ENCODE assay signal across 1 cellular context in genomic region chr9:131502781-131503625, GRCh38.
TF ChIP-seq lines count a peak whose summit lies in the region.

Gene POMT1 (plus strand): TSS chr9:131502918. CDS start chr9:131504219, 1,301 bp downstream.

TF ChIP-seq in HepG2, 621 proteins besides CTCF, POLR2A, EP300 and RAD21 (continued from another document and continues in another):
- TF ChIP-seq, protein P1, sequence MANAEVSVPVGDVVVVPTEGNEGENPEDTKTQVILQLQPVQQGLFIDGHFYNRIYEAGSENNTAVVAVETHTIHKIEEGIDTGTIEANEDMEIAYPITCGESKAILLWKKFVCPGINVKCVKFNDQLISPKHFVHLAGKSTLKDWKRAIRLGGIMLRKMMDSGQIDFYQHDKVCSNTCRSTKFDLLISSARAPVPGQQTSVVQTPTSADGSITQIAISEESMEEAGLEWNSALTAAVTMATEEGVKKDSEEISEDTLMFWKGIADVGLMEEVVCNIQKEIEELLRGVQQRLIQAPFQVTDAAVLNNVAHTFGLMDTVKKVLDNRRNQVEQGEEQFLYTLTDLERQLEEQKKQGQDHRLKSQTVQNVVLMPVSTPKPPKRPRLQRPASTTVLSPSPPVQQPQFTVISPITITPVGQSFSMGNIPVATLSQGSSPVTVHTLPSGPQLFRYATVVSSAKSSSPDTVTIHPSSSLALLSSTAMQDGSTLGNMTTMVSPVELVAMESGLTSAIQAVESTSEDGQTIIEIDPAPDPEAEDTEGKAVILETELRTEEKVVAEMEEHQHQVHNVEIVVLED (CRISPR knock-in tag; IDR thresholded peaks at IDR 0.05; ENCODE audit: borderline replicate concordance), result peak; percentile 63
- TF ChIP-seq ZNF232 (CRISPR knock-in tag; IDR thresholded peaks at IDR 0.05; ENCODE audit: borderline replicate concordance) (peak; percentile 76; the same call in 1 of the 2 replicates), HHEX (CRISPR knock-in tag; IDR thresholded peaks at IDR 0.05) (no peak), HINFP (CRISPR knock-in tag; IDR thresholded peaks at IDR 0.05; ENCODE audit: low read depth) (0 out of 2 replicates have a peak, but pooled peaks have one; percentile 33), ZNF749 (CRISPR knock-in tag; IDR thresholded peaks at IDR 0.05; ENCODE audit: borderline replicate concordance) (peak; percentile 91), IRF2 (CRISPR knock-in tag; IDR thresholded peaks at IDR 0.05) (peak; percentile 74; the same call in 1 of the 2 replicates), ZNF121 (CRISPR knock-in tag; IDR thresholded peaks at IDR 0.05) (0 out of 2 replicates have a peak, but pooled peaks have one; percentile 19), MEIS1 (CRISPR knock-in tag; IDR thresholded peaks at IDR 0.05; ENCODE audit: borderline replicate concordance) (0 out of 2 replicates have a peak, but pooled peaks have one; percentile 22), FOXK1 (CRISPR knock-in tag; IDR thresholded peaks at IDR 0.05; ENCODE audit: borderline replicate concordance, low read depth) (peak; percentile 65; the same call in 1 of the 2 replicates), PCBP2 (optimal IDR thresholded peaks at IDR 0.05; ENCODE audit: low read depth, low read length, poor library complexity, severe bottlenecking) (no peak), RBM22 (optimal IDR thresholded peaks at IDR 0.05; ENCODE audit: low read length) (peak; percentile 22), HOXA7 (CRISPR knock-in tag; IDR thresholded peaks at IDR 0.05) (no peak), NFKBIZ (CRISPR knock-in tag; IDR thresholded peaks at IDR 0.05) (peak; percentile 70), IKZF4 (CRISPR knock-in tag; IDR thresholded peaks at IDR 0.05; ENCODE audit: borderline replicate concordance, low read depth, not compliant biosample characterization) (peak; percentile 30), HIVEP1 (CRISPR knock-in tag; IDR thresholded peaks at IDR 0.05) (peak; percentile 68), ZNF768 (CRISPR knock-in tag; IDR thresholded peaks at IDR 0.05) (peak; percentile 58; the same call in 1 of the 2 replicates), ZBTB1 (CRISPR knock-in tag; IDR thresholded peaks at IDR 0.05; ENCODE audit: borderline replicate concordance) (no peak), ZMYM2 (CRISPR knock-in tag; IDR thresholded peaks at IDR 0.05) (0 out of 2 replicates have a peak, but pooled peaks have one; percentile 56), ZNF276 (CRISPR knock-in tag; IDR thresholded peaks at IDR 0.05; ENCODE audit: low read depth) (no peak), ZFAT (CRISPR knock-in tag; conservative IDR thresholded peaks at IDR 0.05) (no peak), ZFP37 (CRISPR knock-in tag; IDR thresholded peaks at IDR 0.05; ENCODE audit: borderline replicate concordance) (0 out of 2 replicates have a peak, but pooled peaks have one; percentile 37), CBX5 (CRISPR knock-in tag; IDR thresholded peaks at IDR 0.05; ENCODE audit: borderline replicate concordance) (no peak), GABPA (IDR thresholded peaks at IDR 0.05; ENCODE audit: low read depth, low read length) (no peak), GABPA (CRISPR knock-in tag; IDR thresholded peaks at IDR 0.05; ENCODE audit: low read depth) (no peak), HDAC2 (CRISPR knock-in tag; IDR thresholded peaks at IDR 0.05) (peak; percentile 54; the same call in 1 of the 2 replicates), JUNB (CRISPR knock-in tag; IDR thresholded peaks at IDR 0.05; ENCODE audit: borderline replicate concordance) (no peak), AKAP8 (CRISPR knock-in tag; IDR thresholded peaks at IDR 0.05) (peak; percentile 36; the same call in 1 of the 2 replicates), ELK4 (CRISPR knock-in tag; IDR thresholded peaks at IDR 0.05; ENCODE audit: borderline replicate concordance) (no peak), ZNF678 (CRISPR knock-in tag; IDR thresholded peaks at IDR 0.05) (peak; percentile 86; the same call in 1 of the 2 replicates), FOSL1 (CRISPR knock-in tag; IDR thresholded peaks at IDR 0.05; ENCODE audit: borderline replicate concordance) (no peak), HNF4G (IDR thresholded peaks at IDR 0.05; ENCODE audit: borderline replicate concordance, low read depth, low read length) (no peak), HNF4G (CRISPR knock-in tag; IDR thresholded peaks at IDR 0.05; ENCODE audit: borderline replicate concordance, low read depth) (peak; percentile 71; the same call in 1 of the 2 replicates), SNAPC2 (CRISPR knock-in tag; IDR thresholded peaks at IDR 0.05) (no peak; the same call in 1 of the 2 replicates), ZNF546 (CRISPR knock-in tag; conservative IDR thresholded peaks at IDR 0.05) (peak; percentile 92), SP140L (CRISPR knock-in tag; IDR thresholded peaks at IDR 0.05; ENCODE audit: borderline replicate concordance) (no peak), CHCHD3 (CRISPR knock-in tag; IDR thresholded peaks at IDR 0.05) (peak; percentile 93), CCAR2 (optimal IDR thresholded peaks at IDR 0.05; ENCODE audit: low read depth, low read length) (no peak), ASH2L (IDR thresholded peaks at IDR 0.05; ENCODE audit: insufficient read length, low read depth, low read length) (peak; percentile 72)
- TF ChIP-seq, protein P2, sequence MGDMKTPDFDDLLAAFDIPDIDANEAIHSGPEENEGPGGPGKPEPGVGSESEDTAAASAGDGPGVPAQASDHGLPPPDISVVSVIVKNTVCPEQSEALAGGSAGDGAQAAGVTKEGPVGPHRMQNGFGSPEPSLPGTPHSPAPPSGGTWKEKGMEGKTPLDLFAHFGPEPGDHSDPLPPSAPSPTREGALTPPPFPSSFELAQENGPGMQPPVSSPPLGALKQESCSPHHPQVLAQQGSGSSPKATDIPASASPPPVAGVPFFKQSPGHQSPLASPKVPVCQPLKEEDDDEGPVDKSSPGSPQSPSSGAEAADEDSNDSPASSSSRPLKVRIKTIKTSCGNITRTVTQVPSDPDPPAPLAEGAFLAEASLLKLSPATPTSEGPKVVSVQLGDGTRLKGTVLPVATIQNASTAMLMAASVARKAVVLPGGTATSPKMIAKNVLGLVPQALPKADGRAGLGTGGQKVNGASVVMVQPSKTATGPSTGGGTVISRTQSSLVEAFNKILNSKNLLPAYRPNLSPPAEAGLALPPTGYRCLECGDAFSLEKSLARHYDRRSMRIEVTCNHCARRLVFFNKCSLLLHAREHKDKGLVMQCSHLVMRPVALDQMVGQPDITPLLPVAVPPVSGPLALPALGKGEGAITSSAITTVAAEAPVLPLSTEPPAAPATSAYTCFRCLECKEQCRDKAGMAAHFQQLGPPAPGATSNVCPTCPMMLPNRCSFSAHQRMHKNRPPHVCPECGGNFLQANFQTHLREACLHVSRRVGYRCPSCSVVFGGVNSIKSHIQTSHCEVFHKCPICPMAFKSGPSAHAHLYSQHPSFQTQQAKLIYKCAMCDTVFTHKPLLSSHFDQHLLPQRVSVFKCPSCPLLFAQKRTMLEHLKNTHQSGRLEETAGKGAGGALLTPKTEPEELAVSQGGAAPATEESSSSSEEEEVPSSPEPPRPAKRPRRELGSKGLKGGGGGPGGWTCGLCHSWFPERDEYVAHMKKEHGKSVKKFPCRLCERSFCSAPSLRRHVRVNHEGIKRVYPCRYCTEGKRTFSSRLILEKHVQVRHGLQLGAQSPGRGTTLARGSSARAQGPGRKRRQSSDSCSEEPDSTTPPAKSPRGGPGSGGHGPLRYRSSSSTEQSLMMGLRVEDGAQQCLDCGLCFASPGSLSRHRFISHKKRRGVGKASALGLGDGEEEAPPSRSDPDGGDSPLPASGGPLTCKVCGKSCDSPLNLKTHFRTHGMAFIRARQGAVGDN (CRISPR knock-in tag; IDR thresholded peaks at IDR 0.05), result peak; percentile 92
- TF ChIP-seq, protein P3, sequence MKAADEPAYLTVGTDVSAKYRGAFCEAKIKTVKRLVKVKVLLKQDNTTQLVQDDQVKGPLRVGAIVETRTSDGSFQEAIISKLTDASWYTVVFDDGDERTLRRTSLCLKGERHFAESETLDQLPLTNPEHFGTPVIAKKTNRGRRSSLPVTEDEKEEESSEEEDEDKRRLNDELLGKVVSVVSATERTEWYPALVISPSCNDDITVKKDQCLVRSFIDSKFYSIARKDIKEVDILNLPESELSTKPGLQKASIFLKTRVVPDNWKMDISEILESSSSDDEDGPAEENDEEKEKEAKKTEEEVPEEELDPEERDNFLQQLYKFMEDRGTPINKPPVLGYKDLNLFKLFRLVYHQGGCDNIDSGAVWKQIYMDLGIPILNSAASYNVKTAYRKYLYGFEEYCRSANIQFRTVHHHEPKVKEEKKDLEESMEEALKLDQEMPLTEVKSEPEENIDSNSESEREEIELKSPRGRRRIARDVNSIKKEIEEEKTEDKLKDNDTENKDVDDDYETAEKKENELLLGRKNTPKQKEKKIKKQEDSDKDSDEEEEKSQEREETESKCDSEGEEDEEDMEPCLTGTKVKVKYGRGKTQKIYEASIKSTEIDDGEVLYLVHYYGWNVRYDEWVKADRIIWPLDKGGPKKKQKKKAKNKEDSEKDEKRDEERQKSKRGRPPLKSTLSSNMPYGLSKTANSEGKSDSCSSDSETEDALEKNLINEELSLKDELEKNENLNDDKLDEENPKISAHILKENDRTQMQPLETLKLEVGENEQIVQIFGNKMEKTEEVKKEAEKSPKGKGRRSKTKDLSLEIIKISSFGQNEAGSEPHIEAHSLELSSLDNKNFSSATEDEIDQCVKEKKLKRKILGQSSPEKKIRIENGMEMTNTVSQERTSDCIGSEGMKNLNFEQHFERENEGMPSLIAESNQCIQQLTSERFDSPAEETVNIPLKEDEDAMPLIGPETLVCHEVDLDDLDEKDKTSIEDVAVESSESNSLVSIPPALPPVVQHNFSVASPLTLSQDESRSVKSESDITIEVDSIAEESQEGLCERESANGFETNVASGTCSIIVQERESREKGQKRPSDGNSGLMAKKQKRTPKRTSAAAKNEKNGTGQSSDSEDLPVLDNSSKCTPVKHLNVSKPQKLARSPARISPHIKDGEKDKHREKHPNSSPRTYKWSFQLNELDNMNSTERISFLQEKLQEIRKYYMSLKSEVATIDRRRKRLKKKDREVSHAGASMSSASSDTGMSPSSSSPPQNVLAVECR (CRISPR knock-in tag; IDR thresholded peaks at IDR 0.05; ENCODE audit: borderline replicate concordance), result peak; percentile 87
- TF ChIP-seq, protein P4, sequence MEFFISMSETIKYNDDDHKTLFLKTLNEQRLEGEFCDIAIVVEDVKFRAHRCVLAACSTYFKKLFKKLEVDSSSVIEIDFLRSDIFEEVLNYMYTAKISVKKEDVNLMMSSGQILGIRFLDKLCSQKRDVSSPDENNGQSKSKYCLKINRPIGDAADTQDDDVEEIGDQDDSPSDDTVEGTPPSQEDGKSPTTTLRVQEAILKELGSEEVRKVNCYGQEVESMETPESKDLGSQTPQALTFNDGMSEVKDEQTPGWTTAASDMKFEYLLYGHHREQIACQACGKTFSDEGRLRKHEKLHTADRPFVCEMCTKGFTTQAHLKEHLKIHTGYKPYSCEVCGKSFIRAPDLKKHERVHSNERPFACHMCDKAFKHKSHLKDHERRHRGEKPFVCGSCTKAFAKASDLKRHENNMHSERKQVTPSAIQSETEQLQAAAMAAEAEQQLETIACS (CRISPR knock-in tag; IDR thresholded peaks at IDR 0.05), result peak; percentile 49; the same call in 1 of the 2 replicates
- TF ChIP-seq, protein P5, sequence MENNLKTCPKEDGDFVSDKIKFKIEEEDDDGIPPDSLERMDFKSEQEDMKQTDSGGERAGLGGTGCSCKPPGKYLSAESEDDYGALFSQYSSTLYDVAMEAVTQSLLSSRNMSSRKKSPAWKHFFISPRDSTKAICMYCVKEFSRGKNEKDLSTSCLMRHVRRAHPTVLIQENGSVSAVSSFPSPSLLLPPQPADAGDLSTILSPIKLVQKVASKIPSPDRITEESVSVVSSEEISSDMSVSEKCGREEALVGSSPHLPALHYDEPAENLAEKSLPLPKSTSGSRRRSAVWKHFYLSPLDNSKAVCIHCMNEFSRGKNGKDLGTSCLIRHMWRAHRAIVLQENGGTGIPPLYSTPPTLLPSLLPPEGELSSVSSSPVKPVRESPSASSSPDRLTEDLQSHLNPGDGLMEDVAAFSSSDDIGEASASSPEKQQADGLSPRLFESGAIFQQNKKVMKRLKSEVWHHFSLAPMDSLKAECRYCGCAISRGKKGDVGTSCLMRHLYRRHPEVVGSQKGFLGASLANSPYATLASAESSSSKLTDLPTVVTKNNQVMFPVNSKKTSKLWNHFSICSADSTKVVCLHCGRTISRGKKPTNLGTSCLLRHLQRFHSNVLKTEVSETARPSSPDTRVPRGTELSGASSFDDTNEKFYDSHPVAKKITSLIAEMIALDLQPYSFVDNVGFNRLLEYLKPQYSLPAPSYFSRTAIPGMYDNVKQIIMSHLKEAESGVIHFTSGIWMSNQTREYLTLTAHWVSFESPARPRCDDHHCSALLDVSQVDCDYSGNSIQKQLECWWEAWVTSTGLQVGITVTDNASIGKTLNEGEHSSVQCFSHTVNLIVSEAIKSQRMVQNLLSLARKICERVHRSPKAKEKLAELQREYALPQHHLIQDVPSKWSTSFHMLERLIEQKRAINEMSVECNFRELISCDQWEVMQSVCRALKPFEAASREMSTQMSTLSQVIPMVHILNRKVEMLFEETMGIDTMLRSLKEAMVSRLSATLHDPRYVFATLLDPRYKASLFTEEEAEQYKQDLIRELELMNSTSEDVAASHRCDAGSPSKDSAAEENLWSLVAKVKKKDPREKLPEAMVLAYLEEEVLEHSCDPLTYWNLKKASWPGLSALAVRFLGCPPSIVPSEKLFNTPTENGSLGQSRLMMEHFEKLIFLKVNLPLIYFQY (CRISPR knock-in tag; IDR thresholded peaks at IDR 0.05; ENCODE audit: borderline replicate concordance), result peak; percentile 100
